In genomic region chr6:105482227-105482839, GRCh38 we compare ENCODE assay signal across 10 cellular contexts.
DNase-seq lines count a peak whose midpoint lies in the region; ATAC-seq, FAIRE-seq and TF ChIP-seq lines count a peak whose summit lies in the region.
"Had no signal": no experiment of that assay in that cellular context is flagged by ENCODE, and none has a peak within 500 bp of the region (broad histone marks: within the 10 kb centered on the region; RNA-seq: fewer than 3 reads in every experiment).

No MANE protein-coding gene starts in this region.

- POLR2A ChIA-PET in activated CD4-positive, alpha-beta memory T cell treated with anti-CD3 and anti-CD28 coated beads, Interleukin-2, amount 10 ng/mL, durations not matched to agents 7 days and 5 days (lab: Charles Lee) = interaction anchor here (0.5 to 3.6 kb wide), 8 partner anchors 23 to 741 kb away, joined by 3 to 23 read pairs (median 4); no protein-coding TSS in a partner anchor

- H3K27me3 Mint-ChIP-seq in activated CD4-positive, alpha-beta memory T cell treated with anti-CD3 and anti-CD28 coated beads, Interleukin-2, amount 10 ng/mL, durations not matched to agents 7 days and 5 days = peaks cover 4% of the 10 kb centered on the region

- peak overlapping the region; percentile 80 for H3K27ac Mint-ChIP-seq in activated CD4-positive, alpha-beta memory T cell treated with anti-CD3 and anti-CD28 coated beads, Interleukin-2, amount 10 ng/mL, durations not matched to agents 7 days and 5 days

- no peak overlapping the region for H3K4me3 ChIP-seq in AG10803 (ENCODE audit: low read length)

- CTCF ChIA-PET in activated CD4-positive, alpha-beta memory T cell treated with anti-CD3 and anti-CD28 coated beads, Interleukin-2, amount 10 ng/mL, durations not matched to agents 7 days and 5 days (lab: Charles Lee) = interaction anchor here (0.7 to 3.7 kb wide), 8 partner anchors 29 to 818 kb away, joined by 3 to 33 read pairs (median 5); no protein-coding TSS in a partner anchor

- H3K4me1 Mint-ChIP-seq in activated CD4-positive, alpha-beta memory T cell treated with anti-CD3 and anti-CD28 coated beads, Interleukin-2, amount 10 ng/mL, durations not matched to agents 7 days and 5 days = peaks cover 56% of the 10 kb centered on the region

- peak overlapping the region; percentile 49 for H3K4me3 Mint-ChIP-seq in activated CD4-positive, alpha-beta memory T cell treated with anti-CD3 and anti-CD28 coated beads, Interleukin-2, amount 10 ng/mL, durations not matched to agents 7 days and 5 days

- intact Hi-C loops in left colon (cut with DNase I, micrococcal nuclease) = loop anchor here in 1 of 2 donors (5.0 to 10.0 kb wide), 2 partner anchors 745 to 822 kb away; no protein-coding TSS in a partner anchor

- H3K36me3 Mint-ChIP-seq in activated CD4-positive, alpha-beta memory T cell treated with anti-CD3 and anti-CD28 coated beads, Interleukin-2, amount 10 ng/mL, durations not matched to agents 7 days and 5 days (ENCODE audit: low read depth) = peaks cover 21% of the 10 kb centered on the region

- no peak for TF ChIP-seq CTCF in AG10803 (conservative IDR thresholded peaks at IDR 0.05; ENCODE audit: low read length)

- FAIRE-seq in HTR-8/SVneo (lab: Jason Lieb, UNC) = no peak

- DNase-seq in AG10803 (ENCODE audit: low read depth) (peak; percentile 66), HTR-8/SVneo (ENCODE audit: insufficient read length, low spot score) (peak; percentile 11), left colon (peak; percentile 38 to 48), DMS53 (lab: John Stamatoyannopoulos, UW) (no peak), NCI-H2107 (lab: John Stamatoyannopoulos, UW) (no peak)
- DNase-seq in activated CD4-positive, alpha-beta memory T cell treated with anti-CD3 and anti-CD28 coated beads, Interleukin-2, amount 10 ng/mL, durations not matched to agents 7 days and 5 days = no peak
- DNase-seq: GDM1, kidney glomerular epithelial cell had no signal

- H3K9me3 Mint-ChIP-seq in activated CD4-positive, alpha-beta memory T cell treated with anti-CD3 and anti-CD28 coated beads, Interleukin-2, amount 10 ng/mL, durations not matched to agents 7 days and 5 days = peaks cover 6% of the 10 kb centered on the region

- ATAC-seq in left colon (no peak), GM19463 (IDR thresholded peaks at IDR 0.05; ENCODE audit: unreplicated experiment) (no peak), HG03442 (IDR thresholded peaks at IDR 0.05; ENCODE audit: unreplicated experiment) (no peak)

Comparison
In these comparisons a context has a peak if more than half of its experiments do, and no peak if none do; other contexts are left out.
1. DNase-seq: peak in AG10803 (single experiment), HTR-8/SVneo (single experiment) and left colon (2 of 2); none in activated CD4-positive, alpha-beta memory T cell treated with anti-CD3 and anti-CD28 coated beads, Interleukin-2, amount 10 ng/mL, durations not matched to agents 7 days and 5 days (single experiment), DMS53 (single experiment) and NCI-H2107 (single experiment).